ENCODE assay signal across 1 cellular context in the genomic region with DNA sequence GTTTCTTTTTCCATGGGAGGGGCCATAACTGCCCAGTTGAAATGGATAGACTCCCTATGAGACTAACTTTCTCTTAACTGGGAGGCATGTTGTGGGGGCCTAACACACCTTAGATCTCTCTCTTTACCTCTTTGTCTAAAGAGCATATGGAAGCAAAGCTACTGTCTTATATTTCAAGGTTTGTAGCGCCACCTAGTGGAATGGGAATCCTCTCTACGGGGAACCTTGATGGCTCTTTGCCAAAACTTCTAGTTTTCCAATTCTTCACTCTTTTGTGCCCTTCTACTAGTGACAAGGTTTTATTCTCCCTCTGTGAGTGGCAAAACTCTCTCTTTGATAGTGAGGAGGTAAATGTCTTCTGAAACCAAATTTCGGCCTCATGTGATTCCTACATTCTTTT.
TF ChIP-seq lines count a peak whose summit lies in the region.

No MANE protein-coding gene starts in this region.

TF ChIP-seq in HCT116, 20 proteins besides CTCF, POLR2A, EP300 and RAD21 (continued from another document):
- TF ChIP-seq JUND (IDR thresholded peaks at IDR 0.05) = no peak
TF ChIP-seq in HCT116: peak in this region for 0.
